In genomic region chr1:209569445-209570207, GRCh38 we compare ENCODE assay signal across 7 cellular contexts. TPM values are rescaled to one million over a fixed set of nuclear protein-coding genes. Genes with fewer than 3 reads are reported as not detected.
DNase-seq lines count a peak whose midpoint lies in the region; ATAC-seq and TF ChIP-seq lines count a peak whose summit lies in the region.

No MANE protein-coding gene starts in this region.

- no peak overlapping the region for H3K4me3 ChIP-seq in MG63
- H3K4me3 ChIP-seq in SK-N-SH (ENCODE audit: low read depth in 2 of 2, low read length in 1 of 2): peak overlapping the region in 1 of 2 experiments; percentile 47; a peak in 1 of 4 replicates
- H3K4me3 ChIP-seq in psoas muscle: peak overlapping the region; percentile 10
- no peak overlapping the region for H3K4me3 ChIP-seq in uterus

- H3K9me3 ChIP-seq in MG63 (no peaks in the 10 kb centered on the region; the same call in 1 of the 2 replicates), SK-N-SH (no peaks in the 10 kb centered on the region), psoas muscle (no peaks in the 10 kb centered on the region), uterus (no peaks in the 10 kb centered on the region)

- no peak overlapping the region for H3K4me2 ChIP-seq in SK-N-SH

- peak overlapping the region; percentile 71; the same call in 1 of the 2 replicates for H2AFZ ChIP-seq in SK-N-SH (ENCODE audit: low read depth)

- H3K4me3 Mint-ChIP-seq in activated naive CD4-positive, alpha-beta T cell treated with anti-CD3 and anti-CD28 coated beads for 36 hours: no peak overlapping the region
- H3K4me3 Mint-ChIP-seq in glutamatergic neuron (ENCODE audit: unreplicated experiment): no peak overlapping the region

- H3K27me3 ChIP-seq in MG63 (peaks cover 53% of the 10 kb centered on the region), SK-N-SH (ENCODE audit: insufficient read depth) (no peaks in the 10 kb centered on the region), psoas muscle (ENCODE audit: insufficient read depth in 3 of 3, low read length in 2 of 3) (peaks cover 0 to 8% (median 6%) of the 10 kb centered on the region in 3 donors), uterus (no peaks in the 10 kb centered on the region)

- peak; percentile 74 for TF ChIP-seq RAD21 in SK-N-SH (IDR thresholded peaks at IDR 0.05; ENCODE audit: low read length)

- no peaks in the 10 kb centered on the region for H3K36me3 ChIP-seq in MG63
- H3K36me3 ChIP-seq in SK-N-SH (replicated peaks in 1 of 2; ENCODE audit: control insufficient read depth in 1 of 2, insufficient read depth in 2 of 2, low read length in 1 of 2): no peaks in the 10 kb centered on the region
- H3K36me3 ChIP-seq in psoas muscle (ENCODE audit: insufficient read depth in 1 of 2, low read depth in 1 of 2): no peaks in the 10 kb centered on the region
- H3K36me3 ChIP-seq in uterus: no peaks in the 10 kb centered on the region

- peak; percentile 84 for TF ChIP-seq CTCF in GM12874 (IDR thresholded peaks at IDR 0.05; ENCODE audit: insufficient read depth, low read depth, low read length)
- peak; percentile 97 for TF ChIP-seq CTCF in SK-N-SH (IDR thresholded peaks at IDR 0.05)
- peak; percentile 88 for TF ChIP-seq CTCF in glutamatergic neuron (IDR thresholded peaks at IDR 0.05; ENCODE audit: partially characterized antibody, unreplicated experiment)
- TF ChIP-seq CTCF in psoas muscle (IDR thresholded peaks at IDR 0.05): peak; percentile 85
- peak; percentile 66 to 81 (median 72) for TF ChIP-seq CTCF in uterus (IDR thresholded peaks at IDR 0.05)

- WGBS in SK-N-SH (ENCODE audit: low lambda C conversion rate): 10% methylated on average over 9 of the region's 9 CpGs
- WGBS in psoas muscle, 3 donors: 11 to 13% (median 12%) methylated on average over 9 of the region's 9 CpGs

- no peak overlapping the region for H3K27ac Mint-ChIP-seq in activated naive CD4-positive, alpha-beta T cell treated with anti-CD3 and anti-CD28 coated beads for 36 hours
- no peak overlapping the region for H3K27ac Mint-ChIP-seq in glutamatergic neuron (ENCODE audit: unreplicated experiment)

- ATAC-seq in psoas muscle: peak in 3 of 4 donors; percentile 57 to 80 (median 64)

- no peak for TF ChIP-seq EP300 in SK-N-SH (IDR thresholded peaks at IDR 0.05; ENCODE audit: borderline replicate concordance in 1 of 2, low read depth in 1 of 2, low read length in 1 of 2)

- no peak overlapping the region for H3K9ac ChIP-seq in SK-N-SH

- H3F3A ChIP-seq in SK-N-SH (replicated peaks; ENCODE audit: insufficient read depth): peaks cover 14% of the 10 kb centered on the region

- H3K36me3 Mint-ChIP-seq in activated naive CD4-positive, alpha-beta T cell treated with anti-CD3 and anti-CD28 coated beads for 36 hours (ENCODE audit: low read depth): no peaks in the 10 kb centered on the region
- no peaks in the 10 kb centered on the region for H3K36me3 Mint-ChIP-seq in glutamatergic neuron (ENCODE audit: unreplicated experiment)

- H3K79me2 ChIP-seq in SK-N-SH (ENCODE audit: insufficient read depth): no peaks in the 10 kb centered on the region

- intact Hi-C loops in activated naive CD4-positive, alpha-beta T cell treated with anti-CD3 and anti-CD28 coated beads for 36 hours (cut with micrococcal nuclease): loop anchor here (1.0 to 10.0 kb wide), 6 partner anchors 58 to 1325 kb away; partner anchors contain the start of genes PLXNA2 and UTP25
- intact Hi-C loops in psoas muscle (cut with DNase I): loop anchor here in 1 of 2 donors (5.0 kb wide), 1 partner anchor 178 kb away; no protein-coding TSS in a partner anchor
- intact Hi-C loops in uterus (cut with DNase I; ENCODE audit: low total_unique reads): no loop called here

- no peaks in the 10 kb centered on the region for H3K9me2 ChIP-seq in SK-N-SH

- no peaks in the 10 kb centered on the region for H4K20me1 ChIP-seq in SK-N-SH (ENCODE audit: insufficient read depth)

- no peaks in the 10 kb centered on the region for H3K9me3 Mint-ChIP-seq in activated naive CD4-positive, alpha-beta T cell treated with anti-CD3 and anti-CD28 coated beads for 36 hours
- peaks cover 4% of the 10 kb centered on the region for H3K9me3 Mint-ChIP-seq in glutamatergic neuron (ENCODE audit: unreplicated experiment)

- H3K27me3 Mint-ChIP-seq in activated naive CD4-positive, alpha-beta T cell treated with anti-CD3 and anti-CD28 coated beads for 36 hours (ENCODE audit: low read depth): peaks cover 11% of the 10 kb centered on the region
- H3K27me3 Mint-ChIP-seq in glutamatergic neuron (ENCODE audit: unreplicated experiment): peaks cover 9% of the 10 kb centered on the region

- no peak for TF ChIP-seq POLR2A in uterus (IDR thresholded peaks at IDR 0.05)

- POLR2A ChIA-PET in SK-N-SH (lab: Yijun Ruan, JAX): no interaction called here

- peaks cover 0 to 10% of the 10 kb centered on the region in 2 experiments; a peak in 2 of 4 replicates for H3K4me1 ChIP-seq in SK-N-SH (ENCODE audit: control insufficient read depth in 1 of 2, insufficient read depth in 2 of 2, low read depth in 1 of 2, low read length in 1 of 2)
- H3K4me1 ChIP-seq in psoas muscle: no peaks in the 10 kb centered on the region
- H3K4me1 ChIP-seq in uterus: no peaks in the 10 kb centered on the region

- CTCF ChIA-PET in SK-N-SH (lab: Yijun Ruan, JAX): interaction anchor here (0.6 to 9.1 kb wide), 58 partner anchors 9 to 908 kb away, joined by 3 to 139 read pairs (median 5); partner anchors contain the start of genes CAMK1G and HSD11B1
- CTCF ChIA-PET in activated naive CD4-positive, alpha-beta T cell treated with anti-CD3 and anti-CD28 coated beads for 36 hours (lab: Charles Lee): interaction anchor here (0.6 to 2.2 kb wide), 33 partner anchors 9 to 420 kb away, joined by 3 to 10 read pairs (median 4); partner anchors contain the start of gene CAMK1G

- H3K27ac ChIP-seq in SK-N-SH (ENCODE audit: low read depth in 2 of 2, low read length in 1 of 2): no peak overlapping the region
- H3K27ac ChIP-seq in psoas muscle: no peak overlapping the region
- H3K27ac ChIP-seq in uterus: no peak overlapping the region

- DNase-seq in MG63 (peak; percentile 57), SK-N-SH (peak; percentile 61), glutamatergic neuron (peak; percentile 87), psoas muscle (peak; percentile 54 to 77), uterus (peak; percentile 69 to 70)
- peak; percentile 90 for DNase-seq in activated naive CD4-positive, alpha-beta T cell treated with anti-CD3 and anti-CD28 coated beads for 36 hours

- H3K4me1 Mint-ChIP-seq in activated naive CD4-positive, alpha-beta T cell treated with anti-CD3 and anti-CD28 coated beads for 36 hours (ENCODE audit: low read depth): peaks cover 20% of the 10 kb centered on the region
- peaks cover 4% of the 10 kb centered on the region for H3K4me1 Mint-ChIP-seq in glutamatergic neuron (ENCODE audit: low read depth, unreplicated experiment)

TF ChIP-seq in SK-N-SH, 30 proteins besides CTCF, POLR2A, EP300 and RAD21:
- no peak for TF ChIP-seq FOSL2 (IDR thresholded peaks at IDR 0.05; ENCODE audit: borderline replicate concordance, low read depth)
- TF ChIP-seq POLR2AphosphoS5 (IDR thresholded peaks at IDR 0.05; ENCODE audit: low read depth, low read length): no peak
- no peak for TF ChIP-seq GATA2 (CRISPR knock-in tag; IDR thresholded peaks at IDR 0.05)
- no peak for TF ChIP-seq MXI1 (IDR thresholded peaks at IDR 0.05; ENCODE audit: low read depth, low read length)
- TF ChIP-seq CHD2 (IDR thresholded peaks at IDR 0.05; ENCODE audit: low read length, partially characterized antibody): peak; percentile 12
- TF ChIP-seq YY1 (IDR thresholded peaks at IDR 0.05; ENCODE audit: low read depth): no peak
- TF ChIP-seq FOXJ3 (CRISPR knock-in tag; IDR thresholded peaks at IDR 0.05): no peak
- TF ChIP-seq SMC3 (IDR thresholded peaks at IDR 0.05; ENCODE audit: low read depth, low read length): peak; percentile 69
- no peak for TF ChIP-seq ZBTB33 (IDR thresholded peaks at IDR 0.05; ENCODE audit: borderline replicate concordance, low read depth)
- TF ChIP-seq RCOR1 (IDR thresholded peaks at IDR 0.05; ENCODE audit: low read length): no peak
- no peak for TF ChIP-seq USF1 (IDR thresholded peaks at IDR 0.05; ENCODE audit: borderline replicate concordance, low read depth)
- TF ChIP-seq FOXM1 (IDR thresholded peaks at IDR 0.05; ENCODE audit: low read depth): no peak
TF ChIP-seq in SK-N-SH: peak in this region for 2.

RNA-seq across cellular contexts. Expression of gene CAMK1G, which starts 13.9 kb away (rescaled TPM):
- total RNA-seq in MG63 (2014; rRNA removed; shearing (Covaris generic); ENCODE audit: low replicate concordance): not detected in 2 replicates
- polyA plus RNA-seq in SK-N-SH (2012; rRNA removed): 15.1 and 18.5 TPM in 2 replicates
- polyA plus RNA-seq in SK-N-SH (2012; cell fraction: cytosol; rRNA removed): 9.8 and 12.8 TPM in 2 replicates
- polyA plus RNA-seq in SK-N-SH (2012; cell fraction: nucleus; rRNA removed): 14.3 and 16.7 TPM in 2 replicates
- total RNA-seq in activated naive CD4-positive, alpha-beta T cell treated with anti-CD3 and anti-CD28 coated beads for 36 hours: 1 to 10 TPM; 2.4 to 2.8 TPM
- total RNA-seq in glutamatergic neuron (ENCODE audit: unreplicated experiment): 2.0 TPM
- under 1 TPM in 2 of 4 donors, not detected in 2; 0.42 to 0.50 TPM for total RNA-seq in psoas muscle
- 1 to 10 TPM in 1 of 3 donors, under 1 TPM in 1, not detected in 1; 0.04 to 1.4 TPM for polyA plus RNA-seq in psoas muscle
- total RNA-seq in uterus: 1 to 10 TPM in 1 of 4 donors, under 1 TPM in 1, not detected in 2; 0.43 to 5.6 TPM
